In genomic region chr1:197958438-197958837, GRCh38 we compare ENCODE assay signal across 1 cellular context.
TF ChIP-seq lines count a peak whose summit lies in the region.

No MANE protein-coding gene starts in this region.

TF ChIP-seq in SK-N-SH, 30 proteins besides CTCF, POLR2A, EP300 and RAD21:
- TF ChIP-seq IRF3 (IDR thresholded peaks at IDR 0.05; ENCODE audit: low read depth, low read length) (no peak), MEF2A (IDR thresholded peaks at IDR 0.05; ENCODE audit: borderline replicate concordance, low read depth) (no peak), GATA2 (CRISPR knock-in tag; IDR thresholded peaks at IDR 0.05) (no peak), ELF1 (IDR thresholded peaks at IDR 0.05) (no peak), SMC3 (IDR thresholded peaks at IDR 0.05; ENCODE audit: low read depth, low read length) (no peak), FOXJ3 (CRISPR knock-in tag; IDR thresholded peaks at IDR 0.05) (no peak), RXRA (IDR thresholded peaks at IDR 0.05; ENCODE audit: borderline replicate concordance, low read depth) (no peak), FOSL2 (IDR thresholded peaks at IDR 0.05; ENCODE audit: borderline replicate concordance, low read depth) (no peak), PBX3 (IDR thresholded peaks at IDR 0.05) (no peak)
